8 cellular contexts compared by ENCODE assay signal in genomic region chr19:11639602-11640471, GRCh38. TPM values are rescaled to one million over a fixed set of nuclear protein-coding genes. Genes with fewer than 3 reads are reported as not detected.
A peak's percentile ranks its signal among the peaks of the same experiment; 100 is the strongest.
DNase-seq lines count a peak whose midpoint lies in the region; ATAC-seq and TF ChIP-seq lines count a peak whose summit lies in the region.

No MANE protein-coding gene starts in this region.

- peaks cover 3% of the 10 kb centered on the region for H3K36me3 ChIP-seq in NT2/D1 (ENCODE audit: insufficient read depth, insufficient read length, low read length)

- POLR2A ChIA-PET in CD4-positive, alpha-beta T cell (lab: Charles Lee) = no interaction called here

- no peak overlapping the region for H3K27ac Mint-ChIP-seq in CD4-positive, alpha-beta T cell

- H3K4me1 ChIP-seq in NT2/D1 (ENCODE audit: insufficient read depth, insufficient read length) = no peaks in the 10 kb centered on the region

- H3K27me3 ChIP-seq in CD4-positive, alpha-beta T cell (ENCODE audit: control insufficient read depth, insufficient read depth, low read length) = peaks cover 18% of the 10 kb centered on the region
- H3K27me3 ChIP-seq in NT2/D1 (ENCODE audit: insufficient read depth, insufficient read length) = no peaks in the 10 kb centered on the region

- peak overlapping the region; percentile 51 for H3K4me3 Mint-ChIP-seq in CD4-positive, alpha-beta T cell

- no peak for TF ChIP-seq CTCF in CD4-positive, alpha-beta T cell (IDR thresholded peaks at IDR 0.05)
- no peak for TF ChIP-seq CTCF in GM20000 (IDR thresholded peaks at IDR 0.05; ENCODE audit: extremely low read depth, missing control alignments)

- intact Hi-C loops in CD4-positive, alpha-beta T cell (cut with DNase I, micrococcal nuclease) = no loop called here

- H3K36me3 Mint-ChIP-seq in CD4-positive, alpha-beta T cell (ENCODE audit: low read depth) = no peaks in the 10 kb centered on the region

- no peaks in the 10 kb centered on the region for H3K9me3 ChIP-seq in CD4-positive, alpha-beta T cell (ENCODE audit: control insufficient read depth, low read length)
- H3K9me3 ChIP-seq in NT2/D1 (ENCODE audit: insufficient read depth, low read length) = no peaks in the 10 kb centered on the region

- CTCF ChIA-PET in CD4-positive, alpha-beta T cell (lab: Charles Lee) = no interaction called here

- H3K4me3 ChIP-seq in NT2/D1 (ENCODE audit: insufficient read length, low read depth) = peak overlapping the region; percentile 91

- peak; percentile 62 to 85 (median 78) for DNase-seq in CD4-positive, alpha-beta T cell
- peak; percentile 94 for DNase-seq in GM20000 (ENCODE audit: low spot score)
- peak; percentile 97 for DNase-seq in HT-29 (ENCODE audit: low spot score)
- peak; percentile 96 for DNase-seq in NT2/D1 (ENCODE audit: low read depth, low spot score)
- DNase-seq in activated CD8-positive, alpha-beta memory T cell treated with anti-CD3 and anti-CD28 coated beads, Interleukin-2, amount 50 U/mL, for 4 hours = peak; percentile 80
- DNase-seq in epidermal melanocyte (ENCODE audit: insufficient read length, low spot score) = peak; percentile 93
- DNase-seq in middle frontal gyrus (ENCODE audit: extremely low spot score, low spot score) = peak; percentile 79
- DNase-seq in stimulated activated CD8-positive, alpha-beta memory T cell treated with anti-CD3 and anti-CD28 coated beads, Interleukin-15, amount 100 ng/mL, for 48 hours (ENCODE audit: low read depth in 2 of 2) = peak; percentile 84 to 90

- peak overlapping the region; percentile 86 for H3K9ac ChIP-seq in NT2/D1 (ENCODE audit: insufficient read length, low read depth)

- no peaks in the 10 kb centered on the region for H3K9me3 Mint-ChIP-seq in CD4-positive, alpha-beta T cell

- peak; percentile 100 for ATAC-seq in CD4-positive, alpha-beta T cell (ENCODE audit: poor library complexity)

- peaks cover 3% of the 10 kb centered on the region for H3K4me1 Mint-ChIP-seq in CD4-positive, alpha-beta T cell (ENCODE audit: low read depth)

- H3K27me3 Mint-ChIP-seq in CD4-positive, alpha-beta T cell = peaks cover 25% of the 10 kb centered on the region

- no peak overlapping the region for H3K27ac ChIP-seq in CD4-positive, alpha-beta T cell (ENCODE audit: low read depth, low read length)

RNA-seq across cellular contexts. Expression of gene ZNF627, which starts 42.6 kb away (rescaled TPM):
- 10 to 100 TPM; 11.7 to 12.7 TPM for total RNA-seq in CD4-positive, alpha-beta T cell
- total RNA-seq in HT-29 (2014; rRNA removed; shearing (Covaris generic)) = 1.4 and 2.4 TPM in 2 replicates
